Comparison of ENCODE assay signal across 1 cellular context in genomic region chrX:10078266-10078665, GRCh38.
TF ChIP-seq lines count a peak whose summit lies in the region.

No MANE protein-coding gene starts in this region.

TF ChIP-seq in endothelial cell of umbilical vein, 7 proteins besides CTCF, POLR2A, EP300 and RAD21:
- no peak for TF ChIP-seq EZH2 (IDR thresholded peaks at IDR 0.05; ENCODE audit: borderline replicate concordance, low read depth, low read length, severe bottlenecking)
- no peak for TF ChIP-seq MAX (IDR thresholded peaks at IDR 0.05; ENCODE audit: insufficient read depth, insufficient read length)
- no peak for TF ChIP-seq JUN (IDR thresholded peaks at IDR 0.05; ENCODE audit: borderline replicate concordance, insufficient read depth, insufficient read length, low read depth)
- TF ChIP-seq POLR2AphosphoS5 (IDR thresholded peaks at IDR 0.05; ENCODE audit: insufficient read depth, low read depth, low read length), result no peak
- TF ChIP-seq GATA2 (IDR thresholded peaks at IDR 0.05; ENCODE audit: insufficient read depth, insufficient read length, low read depth, low read length), result no peak
- no peak for TF ChIP-seq MYC (IDR thresholded peaks at IDR 0.05; ENCODE audit: low read depth, low read length)
- TF ChIP-seq FOS (IDR thresholded peaks at IDR 0.05; ENCODE audit: borderline replicate concordance, insufficient read depth, low read length), result no peak
TF ChIP-seq in endothelial cell of umbilical vein: peak in this region for 0.
